In genomic region chr4:22514431-22514830, GRCh38 we compare ENCODE assay signal across 9 cellular contexts. TPM values are rescaled to one million over a fixed set of nuclear protein-coding genes. Genes with fewer than 3 reads are reported as not detected.
DNase-seq lines count a peak whose midpoint lies in the region; TF ChIP-seq lines count a peak whose summit lies in the region.
"Had no signal": no experiment of that assay in that cellular context is flagged by ENCODE, and none has a peak within 500 bp of the region (broad histone marks: within the 10 kb centered on the region; RNA-seq: fewer than 3 reads in every experiment).

No MANE protein-coding gene starts in this region.

- intact Hi-C loops in stomach (cut with DNase I; ENCODE audit: low total_unique reads), result no loop called here

- no peak overlapping the region for H3K27ac Mint-ChIP-seq in T-helper 2 cell treated with Interferon-gamma antibody and Interleukin-4, amounts not matched to agents 5 μg/mL and 100 μg/mL, for 36 hours
- no peak overlapping the region for H3K27ac Mint-ChIP-seq in activated naive CD8-positive, alpha-beta T cell treated with anti-CD3 and anti-CD28 coated beads for 36 hours

- H3K27me3 ChIP-seq in stomach, result peaks cover 0 to 6% (median 0%) of the 10 kb centered on the region in 3 donors

- peak overlapping the region; percentile 99 for H3K4me3 Mint-ChIP-seq in T-helper 2 cell treated with Interferon-gamma antibody and Interleukin-4, amounts not matched to agents 5 μg/mL and 100 μg/mL, for 36 hours
- H3K4me3 Mint-ChIP-seq in activated naive CD8-positive, alpha-beta T cell treated with anti-CD3 and anti-CD28 coated beads for 36 hours, result peak overlapping the region; percentile 91

- peak overlapping the region; percentile 72 for H3K4me3 ChIP-seq in iPS-18c (ENCODE audit: insufficient read depth, low read depth, low read length)
- peak overlapping the region; percentile 51 to 67 (median 62) for H3K4me3 ChIP-seq in stomach

- no peak for TF ChIP-seq POLR2A in stomach (IDR thresholded peaks at IDR 0.05)

- peak overlapping the region in 4 of 5 donors; percentile 60 to 88 (median 78) for H3K27ac ChIP-seq in stomach

- H3K36me3 Mint-ChIP-seq in T-helper 2 cell treated with Interferon-gamma antibody and Interleukin-4, amounts not matched to agents 5 μg/mL and 100 μg/mL, for 36 hours (ENCODE audit: low read depth), result peaks cover 2% of the 10 kb centered on the region
- peaks cover 9% of the 10 kb centered on the region for H3K36me3 Mint-ChIP-seq in activated naive CD8-positive, alpha-beta T cell treated with anti-CD3 and anti-CD28 coated beads for 36 hours
- H3K36me3 Mint-ChIP-seq: CD4-positive, CD25-positive, alpha-beta regulatory T cell had no signal

- H3K4me1 Mint-ChIP-seq in T-helper 2 cell treated with Interferon-gamma antibody and Interleukin-4, amounts not matched to agents 5 μg/mL and 100 μg/mL, for 36 hours (ENCODE audit: low read depth), result peaks cover 16% of the 10 kb centered on the region
- H3K4me1 Mint-ChIP-seq in activated naive CD8-positive, alpha-beta T cell treated with anti-CD3 and anti-CD28 coated beads for 36 hours, result peaks cover 14% of the 10 kb centered on the region

- H3K36me3 ChIP-seq in stomach, result no peaks in the 10 kb centered on the region

- 6 to 9% (median 8%) methylated on average over 5 of the region's 5 CpGs for WGBS in stomach, 5 donors

- H3K9me3 Mint-ChIP-seq in T-helper 2 cell treated with Interferon-gamma antibody and Interleukin-4, amounts not matched to agents 5 μg/mL and 100 μg/mL, for 36 hours, result no peaks in the 10 kb centered on the region
- no peaks in the 10 kb centered on the region for H3K9me3 Mint-ChIP-seq in activated naive CD8-positive, alpha-beta T cell treated with anti-CD3 and anti-CD28 coated beads for 36 hours

- H3K9me3 ChIP-seq in iPS-18c (ENCODE audit: control insufficient read depth, insufficient read depth, low read length), result no peaks in the 10 kb centered on the region
- H3K9me3 ChIP-seq in stomach, result no peaks in the 10 kb centered on the region

- no peak for TF ChIP-seq CTCF in stomach (IDR thresholded peaks at IDR 0.05)

- DNase-seq in T-helper 2 cell treated with Interferon-gamma antibody and Interleukin-4, amounts not matched to agents 5 μg/mL and 100 μg/mL, for 36 hours (ENCODE audit: low spot score), result no peak
- no peak for DNase-seq in T-helper 2 cell
- DNase-seq in activated naive CD8-positive, alpha-beta T cell treated with anti-CD3 and anti-CD28 coated beads for 36 hours, result no peak
- DNase-seq in stomach, result no peak
- no peak for DNase-seq in iPS-NIHi11 (ENCODE audit: low spot score)
- no peak for DNase-seq in NCI-H1930 (lab: John Stamatoyannopoulos, UW)
- DNase-seq in iPS-NIHi7 (ENCODE audit: extremely low spot score), result no peak

- H3K4me1 ChIP-seq in stomach, result peaks cover 5 to 45% (median 23%) of the 10 kb centered on the region in 4 donors

- TF ChIP-seq EP300 in stomach (IDR thresholded peaks at IDR 0.05), result no peak

- H3K27me3 Mint-ChIP-seq in T-helper 2 cell treated with Interferon-gamma antibody and Interleukin-4, amounts not matched to agents 5 μg/mL and 100 μg/mL, for 36 hours (ENCODE audit: low read depth), result no peaks in the 10 kb centered on the region
- peaks cover 34% of the 10 kb centered on the region for H3K27me3 Mint-ChIP-seq in activated naive CD8-positive, alpha-beta T cell treated with anti-CD3 and anti-CD28 coated beads for 36 hours

RNA-seq across cellular contexts. Expression of gene ADGRA3, which starts 1.4 kb away (rescaled TPM):
- 10 to 100 TPM; 12.0 to 13.8 TPM for total RNA-seq in activated naive CD8-positive, alpha-beta T cell treated with anti-CD3 and anti-CD28 coated beads for 36 hours
- total RNA-seq in stomach, result 10 to 100 TPM; 20.4 to 87.5 (median 46.9) TPM
- 1 to 10 TPM; 4.7 to 7.9 (median 6.9) TPM for polyA plus RNA-seq in stomach
